8 cellular contexts compared by ENCODE assay signal in genomic region chr19:41595258-41595889, GRCh38. TPM values are rescaled to one million over a fixed set of nuclear protein-coding genes. Genes with fewer than 3 reads are reported as not detected.
DNase-seq lines count a peak whose midpoint lies in the region; TF ChIP-seq lines count a peak whose summit lies in the region.

No MANE protein-coding gene starts in this region.

- peak; percentile 39 for DNase-seq in NCI-H345 (lab: John Stamatoyannopoulos, UW)
- DNase-seq in NCI-H345 treated with DMSO at 0.1 percent for 48 hours (lab: John Stamatoyannopoulos, UW; ENCODE audit: unreplicated experiment) = no peak
- peak; percentile 30 for DNase-seq in LNCaP clone FGC (ENCODE audit: low read depth)
- peak; percentile 35 for DNase-seq in SHP77 treated with DMSO at 0.1 percent for 48 hours (lab: John Stamatoyannopoulos, UW)
- peak; percentile 7 to 42 (median 29) for DNase-seq in activated naive CD4-positive, alpha-beta T cell (lab: John Stamatoyannopoulos, UW)
- peak; percentile 71 for DNase-seq in glomerular visceral epithelial cell (ENCODE audit: extremely low spot score)
- peak; percentile 51 for DNase-seq in retinal pigment epithelial cell (ENCODE audit: low read depth)
- DNase-seq in mesenteric fat pad (ENCODE audit: low spot score) = no peak

- TF ChIP-seq CTCF in LNCaP clone FGC (IDR thresholded peaks at IDR 0.05; ENCODE audit: control insufficient read depth, extremely low read depth, insufficient read depth) (peak; percentile 69), retinal pigment epithelial cell (conservative IDR thresholded peaks at IDR 0.05; ENCODE audit: low read depth, low read length) (peak; percentile 76)

- no peak overlapping the region for H3K4me3 ChIP-seq in LNCaP clone FGC (ENCODE audit: low read depth, low read length)
- H3K4me3 ChIP-seq in retinal pigment epithelial cell (ENCODE audit: low read length) = no peak overlapping the region

RNA-seq across cellular contexts. Expression of gene CEACAM21, which starts 19.4 kb away (rescaled TPM):
- total RNA-seq in mesenteric fat pad = 2.1 TPM

RNA-seq across cellular contexts. Expression of gene CEACAM4, which starts 31.5 kb away (rescaled TPM):
- total RNA-seq in mesenteric fat pad = 6.0 TPM

Comparison
In these comparisons a context has a peak if more than half of its experiments do, and no peak if none do; other contexts are left out.
1. DNase-seq: peak in NCI-H345 (single experiment), LNCaP clone FGC (single experiment), SHP77 treated with DMSO at 0.1 percent for 48 hours (single experiment), activated naive CD4-positive, alpha-beta T cell (4 of 4), glomerular visceral epithelial cell (single experiment) and retinal pigment epithelial cell (single experiment); none in NCI-H345 treated with DMSO at 0.1 percent for 48 hours (single experiment) and mesenteric fat pad (single experiment).